Comparison of ENCODE assay signal across 18 cellular contexts in the genomic region with DNA sequence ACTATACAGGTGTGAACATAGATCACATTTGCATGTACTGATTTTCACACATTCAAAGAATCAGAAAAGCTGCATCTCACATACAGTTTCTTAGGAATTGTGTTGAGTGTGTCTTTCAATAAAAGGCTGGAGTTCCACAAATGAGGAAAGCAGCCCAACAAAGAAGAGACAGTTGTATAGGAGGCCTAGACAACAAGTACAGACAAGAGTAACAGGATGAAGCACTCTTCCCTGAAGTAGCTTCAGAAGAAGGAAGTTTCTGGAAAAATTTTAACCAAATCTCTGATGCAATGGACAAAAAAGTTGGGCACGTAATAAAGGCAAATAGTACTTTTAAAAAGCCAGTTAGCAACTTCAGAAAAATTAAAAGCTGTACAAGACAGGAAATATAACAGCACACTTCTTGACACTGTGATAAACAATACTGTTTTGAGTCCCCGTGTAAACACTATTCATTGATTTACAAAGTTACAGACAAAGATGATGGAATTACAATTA.
A peak's percentile ranks its signal among the peaks of the same experiment; 100 is the strongest.
DNase-seq lines count a peak whose midpoint lies in the region; ATAC-seq and TF ChIP-seq lines count a peak whose summit lies in the region.
"Had no signal": no experiment of that assay in that cellular context is flagged by ENCODE, and none has a peak within 500 bp of the region (broad histone marks: within the 10 kb centered on the region; RNA-seq: fewer than 3 reads in every experiment).

No MANE protein-coding gene starts in this region.

- peaks cover 10% of the 10 kb centered on the region for H3K9me3 ChIP-seq in left ventricle myocardium inferior (replicated peaks)
- H3K9me3 ChIP-seq in OCI-LY7 (ENCODE audit: low read length) = peaks cover 11% of the 10 kb centered on the region; the same call in 1 of the 2 replicates
- no peaks in the 10 kb centered on the region for H3K9me3 ChIP-seq in uterus
- H3K9me3 ChIP-seq: HAP-1, SJSA1 had no signal

- no peaks in the 10 kb centered on the region for H3K36me3 ChIP-seq in left ventricle myocardium inferior
- no peaks in the 10 kb centered on the region for H3K36me3 ChIP-seq in OCI-LY7 (ENCODE audit: insufficient read depth, low read length)
- H3K36me3 ChIP-seq in uterus = no peaks in the 10 kb centered on the region
- H3K36me3 ChIP-seq: HAP-1, SJSA1 had no signal

- no peak for TF ChIP-seq CTCF in left ventricle myocardium inferior (IDR thresholded peaks at IDR 0.05; ENCODE audit: borderline replicate concordance)
- no peak for TF ChIP-seq CTCF in OCI-LY7 (conservative IDR thresholded peaks at IDR 0.05; ENCODE audit: low read length)
- no peak for TF ChIP-seq CTCF in uterus (IDR thresholded peaks at IDR 0.05)

- H3K27ac ChIP-seq in left ventricle myocardium inferior (replicated peaks) (peak overlapping the region; percentile 21), OCI-LY7 (ENCODE audit: low read depth, low read length, poor library complexity, severe bottlenecking) (peak overlapping the region; percentile 26), uterus (peak overlapping the region; percentile 1 to 28)
- H3K27ac ChIP-seq: SJSA1 had no signal

- H3K4me2 ChIP-seq in OCI-LY7 (ENCODE audit: low read length) = no peak overlapping the region

- no peak for DNase-seq in left ventricle myocardium inferior
- DNase-seq in left ventricle myocardium superior = no peak
- no peak for DNase-seq in OCI-LY7 (ENCODE audit: low spot score)
- no peak for DNase-seq in left lobe of liver (ENCODE audit: low spot score)
- no peak for DNase-seq in uterus
- no peak for DNase-seq in NOMO-1 (lab: John Stamatoyannopoulos, UW; ENCODE audit: unreplicated experiment in 2 of 2)
- DNase-seq in NCI-H2081 (lab: John Stamatoyannopoulos, UW) = no peak
- DNase-seq: COR-L47; DMS153; EL; NCI-H1105; NCI-H1694 treated with DMSO at 0.1 percent for 48 hours; NCI-H446 treated with DMSO at 0.1 percent for 48 hours; NK-92 treated with Interleukin-12 subunit alpha and Interleukin-12 subunit beta, amount 100 ng/mL, for 24 hours; PC-3 had no signal

- ATAC-seq in left ventricle myocardium superior (no peak), left lobe of liver (peak; percentile 37), HG02938 (IDR thresholded peaks at IDR 0.05; ENCODE audit: unreplicated experiment) (no peak)
- ATAC-seq: PC-3 had no signal

- POLR2A ChIA-PET in OCI-LY7 (lab: Charles Lee) = interaction anchor here (0.7 to 3.1 kb wide), 12 partner anchors 23 to 582 kb away, joined by 3 to 11 read pairs (median 3); a partner anchor contains a TSS

- CTCF ChIA-PET in OCI-LY7 (lab: Charles Lee; ENCODE audit: unreplicated experiment) = interaction anchor here (0.9 kb wide), 2 partner anchors 160 to 1186 kb away, joined by 3 to 6 read pairs; no protein-coding TSS in a partner anchor

- H4K20me1 ChIP-seq in OCI-LY7 (ENCODE audit: insufficient read depth, low read length) = no peaks in the 10 kb centered on the region

- no peak for TF ChIP-seq POLR2A in uterus (IDR thresholded peaks at IDR 0.05)

- H3K79me2 ChIP-seq in OCI-LY7 (ENCODE audit: insufficient read depth, low read depth, low read length) = no peaks in the 10 kb centered on the region

- intact Hi-C loops in left ventricle myocardium inferior (cut with micrococcal nuclease) (loop anchor here (5.0 to 10.0 kb wide), 5 partner anchors 66 to 994 kb away; a partner anchor contains a TSS), left ventricle myocardium superior (cut with micrococcal nuclease) (loop anchor here (10.0 kb wide), 1 partner anchor 64 kb away; no protein-coding TSS in a partner anchor), OCI-LY7 (cut with micrococcal nuclease; ENCODE audit: unreplicated experiment) (no loop called here), uterus (cut with DNase I; ENCODE audit: low total_unique reads) (no loop called here)

- H3K27me3 ChIP-seq in left ventricle myocardium inferior (ENCODE audit: low read depth) (no peaks in the 10 kb centered on the region), uterus (no peaks in the 10 kb centered on the region)
- H3K27me3 ChIP-seq: SJSA1 had no signal

- H3K4me3 ChIP-seq in left ventricle myocardium inferior (no peak overlapping the region), OCI-LY7 (ENCODE audit: low read depth, low read length, poor library complexity, severe bottlenecking) (no peak overlapping the region), uterus (no peak overlapping the region)
- H3K4me3 ChIP-seq: HAP-1, SJSA1 had no signal

- H3K9me2 ChIP-seq in OCI-LY7 (ENCODE audit: insufficient read depth, low read length) = no peaks in the 10 kb centered on the region

- H3K4me1 ChIP-seq in left ventricle myocardium inferior (peaks cover 20% of the 10 kb centered on the region), OCI-LY7 (ENCODE audit: insufficient read depth, low read length, poor library complexity, severe bottlenecking) (peaks cover 40% of the 10 kb centered on the region), uterus (no peaks in the 10 kb centered on the region)
- H3K4me1 ChIP-seq: HAP-1, SJSA1 had no signal

- H2AFZ ChIP-seq in OCI-LY7 (ENCODE audit: low read length) = peak overlapping the region; percentile 92

- BruUV-seq in OCI-LY7 (replicated peaks; lab: Mats Ljungman, UMichigan) = no TSS peak

Comparison
In these comparisons a context has a peak if more than half of its experiments do, and no peak if none do; other contexts are left out.
1. intact Hi-C loops: an anchor here in left ventricle myocardium inferior (5.0 to 10.0 kb wide) and left ventricle myocardium superior (10.0 kb wide); none called in OCI-LY7 and uterus.